In the genomic region with DNA sequence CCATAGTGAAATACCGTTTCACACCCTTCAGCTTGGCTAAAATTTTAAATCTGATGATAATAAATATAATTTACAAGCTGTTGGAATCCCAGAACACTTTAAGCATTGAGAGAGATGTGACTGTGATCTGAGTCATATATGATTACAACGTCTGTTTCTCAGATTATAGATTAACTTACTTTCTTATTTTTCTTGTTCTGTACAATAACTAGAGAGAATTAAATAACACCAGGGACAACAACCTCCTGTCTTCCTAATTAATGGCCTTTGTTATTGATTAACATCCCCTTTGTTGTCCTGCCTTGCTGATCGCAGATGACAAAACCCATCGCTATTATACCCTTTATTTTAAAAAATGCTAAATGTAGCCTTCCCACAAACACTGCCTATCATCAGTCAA, we compare ENCODE assay signal across 26 cellular contexts.
"Had no signal": no experiment of that assay in that cellular context is flagged by ENCODE, and none has a peak within 500 bp of the region (broad histone marks: within the 10 kb centered on the region; RNA-seq: fewer than 3 reads in every experiment).

No MANE protein-coding gene starts in this region.

- H3K4me1 ChIP-seq: adrenal gland, body of pancreas, right lobe of liver, testis, transverse colon had no signal

- H3K27me3 ChIP-seq: adrenal gland, body of pancreas, cardiac muscle cell, right lobe of liver, testis, transverse colon had no signal

- H3K9me3 ChIP-seq: testis had no signal

- DNase-seq: activated CD4-positive, alpha-beta T cell treated with anti-CD3 and anti-CD28 coated beads for 4 hours; activated CD4-positive, alpha-beta T cell treated with anti-CD3 and anti-CD28 coated beads, Interleukin-2, amount 50 U/mL, for 4 hours; activated CD4-positive, CD25-positive, alpha-beta regulatory T cell; activated effector memory CD4-positive, alpha-beta T cell treated with anti-CD3 and anti-CD28 coated beads, Interleukin-2, amount 50 U/mL, for 16 hours; activated naive CD4-positive, alpha-beta T cell treated with anti-CD3 and anti-CD28 coated beads for 36 hours; activated naive CD8-positive, alpha-beta T cell treated with anti-CD3 and anti-CD28 coated beads for 36 hours; activated T-cell treated with anti-CD3 and anti-CD28 coated beads for 4 hours; activated T-cell treated with anti-CD3 and anti-CD28 coated beads, Interleukin-2, amount 50 U/mL, for 72 hours; adrenal gland; aorta; body of pancreas; dorsolateral prefrontal cortex; effector memory CD4-positive, alpha-beta T cell; left cardiac atrium; mammary epithelial cell; right lobe of liver; stimulated activated CD4-positive, alpha-beta T cell treated with anti-CD3 and anti-CD28 coated beads, Interleukin-12 subunit alpha, Interleukin-12 subunit beta, amount 100 ng/mL, for 4 hours; stimulated activated CD4-positive, alpha-beta T cell treated with anti-CD3 and anti-CD28 coated beads, Interleukin-4, amount 100 ng/mL, for 1 hour; stimulated activated naive CD8-positive, alpha-beta T cell treated with anti-CD3 and anti-CD28 coated beads, Interleukin-15, Interleukin-2, amounts not matched to agents 100 U/mL and 50 U/mL, for 24 hours; T-helper 17 cell; T1000; testis; transverse colon had no signal

- FAIRE-seq: urothelium cell line had no signal

- ATAC-seq: activated T-cell treated with anti-CD3 and anti-CD28 coated beads, Interleukin-2, amount 50 U/mL, for 72 hours; body of pancreas; left cardiac atrium; right lobe of liver; stimulated activated naive CD8-positive, alpha-beta T cell treated with anti-CD3 and anti-CD28 coated beads, Interleukin-15, Interleukin-2, amounts not matched to agents 100 U/mL and 50 U/mL, for 24 hours; T-helper 17 cell had no signal

- H3K27ac ChIP-seq: adrenal gland, body of pancreas, cardiac muscle cell, coronary artery, dorsolateral prefrontal cortex, right lobe of liver, testis, transverse colon had no signal

- H3K4me3 ChIP-seq: adrenal gland, body of pancreas, cardiac muscle cell, coronary artery, dorsolateral prefrontal cortex, right lobe of liver, testis, transverse colon had no signal

- H3K36me3 ChIP-seq: adrenal gland, cardiac muscle cell, right lobe of liver, transverse colon had no signal
